ENCODE assay signal across 8 cellular contexts in genomic region chr10:13298748-13299436, GRCh38. TPM values are rescaled to one million over a fixed set of nuclear protein-coding genes. Genes with fewer than 3 reads are reported as not detected.
DNase-seq lines count a peak whose midpoint lies in the region; ATAC-seq and TF ChIP-seq lines count a peak whose summit lies in the region.

No MANE protein-coding gene starts in this region.

- no peaks in the 10 kb centered on the region for H3K36me3 ChIP-seq in HAP-1 (replicated peaks)
- H3K36me3 ChIP-seq in hepatocyte (replicated peaks; ENCODE audit: insufficient read depth, low read depth): no peaks in the 10 kb centered on the region

- H3K27ac ChIP-seq in hepatocyte (peak overlapping the region; percentile 96), skin epidermis (peak overlapping the region; percentile 78 to 98 (median 91))

- peaks cover 5% of the 10 kb centered on the region for H3K79me2 ChIP-seq in hepatocyte

- H3K4me2 ChIP-seq in hepatocyte: peak overlapping the region; percentile 87

- H3K4me3 ChIP-seq in HAP-1: peak overlapping the region; percentile 41
- H3K4me3 ChIP-seq in WI38 (ENCODE audit: low read depth, low read length): peak overlapping the region; percentile 70
- peak overlapping the region; percentile 63 for H3K4me3 ChIP-seq in hepatocyte
- H3K4me3 ChIP-seq in skin epidermis: peak overlapping the region; percentile 65 to 90 (median 72)

- peaks cover 13% of the 10 kb centered on the region for H3K4me1 ChIP-seq in HAP-1
- peaks cover 7% of the 10 kb centered on the region for H3K4me1 ChIP-seq in hepatocyte (ENCODE audit: insufficient read depth)

- TF ChIP-seq CTCF in WI38 (IDR thresholded peaks at IDR 0.05; ENCODE audit: low read depth, low read length) (no peak), hepatocyte (IDR thresholded peaks at IDR 0.05; ENCODE audit: poor library complexity) (no peak)

- H3K27me3 ChIP-seq in HAP-1 (ENCODE audit: low read depth): no peaks in the 10 kb centered on the region
- H3K27me3 ChIP-seq in hepatocyte: no peaks in the 10 kb centered on the region

- 54% methylated on average over 20 of the region's 20 CpGs for WGBS in hepatocyte (ENCODE audit: low lambda C conversion rate, missing lambda C conversion rate)

- H3K9me2 ChIP-seq in hepatocyte (replicated peaks; ENCODE audit: insufficient read depth): no peaks in the 10 kb centered on the region

- no peaks in the 10 kb centered on the region for H4K20me1 ChIP-seq in hepatocyte (ENCODE audit: insufficient read depth, poor library complexity, severe bottlenecking)

- H3K9me3 ChIP-seq in HAP-1 (no peaks in the 10 kb centered on the region), hepatocyte (ENCODE audit: low read depth) (no peaks in the 10 kb centered on the region)

- peak overlapping the region; percentile 72 for H2AFZ ChIP-seq in hepatocyte

- in situ Hi-C loops in HAP-1 (cut with MboI; ENCODE audit: low sequenced_read_pairs): no loop called here

- DNase-seq in HAP-1 (ENCODE audit: low spot score in 2 of 2) (no peak), hepatocyte (ENCODE audit: low spot score) (no peak), hippocampal formation (lab: John Stamatoyannopoulos, UW) (no peak)
- no peak for DNase-seq in central memory CD4-positive, alpha-beta T cell

- ATAC-seq in HG03280 (IDR thresholded peaks at IDR 0.05; ENCODE audit: unreplicated experiment) (no peak), GM18873 (IDR thresholded peaks at IDR 0.05; ENCODE audit: low FRiP score, unreplicated experiment) (no peak)

RNA-seq across cellular contexts. Expression of gene PHYH, which starts 1.0 kb away (rescaled TPM):
- 50.1 and 62.3 TPM in 2 replicates for total RNA-seq in hepatocyte
- 64.0 and 83.7 TPM in 2 replicates for polyA plus RNA-seq in hepatocyte

RNA-seq across cellular contexts. Expression of gene SEPHS1, which starts 49.2 kb away (rescaled TPM):
- 48.5 and 52.8 TPM in 2 replicates for total RNA-seq in hepatocyte
- polyA plus RNA-seq in hepatocyte: 41.5 and 45.9 TPM in 2 replicates
